ENCODE assay signal across 18 cellular contexts in genomic region chr10:124256151-124256550, GRCh38.
DNase-seq lines count a peak whose midpoint lies in the region; ATAC-seq and TF ChIP-seq lines count a peak whose summit lies in the region.
"Had no signal": no experiment of that assay in that cellular context is flagged by ENCODE, and none has a peak within 500 bp of the region (broad histone marks: within the 10 kb centered on the region; RNA-seq: fewer than 3 reads in every experiment).

No MANE protein-coding gene starts in this region.

- TF ChIP-seq CTCF in stomach (IDR thresholded peaks at IDR 0.05): no peak

- no peak for ATAC-seq in GM19023 (IDR thresholded peaks at IDR 0.05; ENCODE audit: unreplicated experiment)
- ATAC-seq: GM12878, HepG2 had no signal

- TF ChIP-seq POLR2A in stomach (IDR thresholded peaks at IDR 0.05): no peak

- H3K27me3 ChIP-seq in rectal smooth muscle tissue (ENCODE audit: control insufficient read depth, insufficient read depth, low read length) (no peaks in the 10 kb centered on the region), stomach (no peaks in the 10 kb centered on the region)
- H3K27me3 ChIP-seq: BLaER1 treated with 17β-estradiol and CSF1 and Interleukin-3, amounts not matched to agents 10 nM and 100 nM had no signal

- H3K4me3 ChIP-seq in rectal smooth muscle tissue (ENCODE audit: low read length) (no peak overlapping the region), stomach (no peak overlapping the region)
- H3K4me3 ChIP-seq: BLaER1 treated with 17β-estradiol and CSF1 and Interleukin-3, amounts not matched to agents 10 nM and 100 nM; GM12878; GM23248; HAP-1 had no signal

- DNase-seq in epidermal melanocyte (ENCODE audit: insufficient read length, low spot score): peak; percentile 42
- DNase-seq in mesenteric fat pad (ENCODE audit: low spot score): peak; percentile 37
- no peak for DNase-seq in stomach
- DNase-seq in C1 segment of cervical spinal cord (lab: John Stamatoyannopoulos, UW): no peak
- no peak for DNase-seq in NCI-H2029 treated with DMSO at 0.1 percent for 48 hours (lab: John Stamatoyannopoulos, UW)
- DNase-seq: CD4-positive, CD25-positive, alpha-beta regulatory T cell; COR-L47; DMS 273 treated with DMSO at 0.1 percent for 48 hours; DMS53; DND-41; EL; GM23248 had no signal

- TF ChIP-seq EP300 in stomach (IDR thresholded peaks at IDR 0.05): no peak

- intact Hi-C loops in stomach (cut with DNase I; ENCODE audit: low total_unique reads): no loop called here

- peaks cover 0 to 13% (median 5%) of the 10 kb centered on the region in 4 donors for H3K9me3 ChIP-seq in stomach
- H3K9me3 ChIP-seq: HAP-1 had no signal

- H3K9ac ChIP-seq in rectal smooth muscle tissue (ENCODE audit: low read length): no peak overlapping the region
- H3K9ac ChIP-seq: BLaER1 treated with 17β-estradiol and CSF1 and Interleukin-3, amounts not matched to agents 10 nM and 100 nM; GM23248 had no signal

- H3K36me3 ChIP-seq in rectal smooth muscle tissue (ENCODE audit: control insufficient read depth, insufficient read depth, low read length) (no peaks in the 10 kb centered on the region), stomach (no peaks in the 10 kb centered on the region)
- H3K36me3 ChIP-seq: HAP-1 had no signal

- H3K27ac ChIP-seq in rectal smooth muscle tissue (ENCODE audit: low read depth, low read length) (peak overlapping the region; percentile 76), stomach (peak overlapping the region in 3 of 5 donors; percentile 41 to 83 (median 56))
- H3K27ac ChIP-seq: GM23248 had no signal

- peaks cover 21% of the 10 kb centered on the region for H3K4me1 ChIP-seq in rectal smooth muscle tissue (ENCODE audit: control insufficient read depth, insufficient read depth, low read length)
- H3K4me1 ChIP-seq in stomach: peaks cover 0 to 6% (median under 1%) of the 10 kb centered on the region in 4 donors
- H3K4me1 ChIP-seq: HAP-1 had no signal

- 63 to 69% (median 64%) methylated on average over 6 of the region's 6 CpGs for WGBS in stomach, 5 donors

Comparison
In these comparisons a context has a peak if more than half of its experiments do, and no peak if none do; other contexts are left out.
1. DNase-seq: peak in epidermal melanocyte (single experiment) and mesenteric fat pad (single experiment); none in stomach (single experiment), C1 segment of cervical spinal cord (0 of 14) and NCI-H2029 treated with DMSO at 0.1 percent for 48 hours (single experiment).